14 cellular contexts compared by ENCODE assay signal in genomic region chr5:126543660-126544059, GRCh38. TPM values are rescaled to one million over a fixed set of nuclear protein-coding genes. Genes with fewer than 3 reads are reported as not detected.
DNase-seq lines count a peak whose midpoint lies in the region; ATAC-seq and TF ChIP-seq lines count a peak whose summit lies in the region.
"Had no signal": no experiment of that assay in that cellular context is flagged by ENCODE, and none has a peak within 500 bp of the region (broad histone marks: within the 10 kb centered on the region; RNA-seq: fewer than 3 reads in every experiment).

No MANE protein-coding gene starts in this region.

- H3K4me1 Mint-ChIP-seq in Caco-2 (ENCODE audit: low read depth, unreplicated experiment) (no peaks in the 10 kb centered on the region), nephron progenitor cell (peaks cover 14% of the 10 kb centered on the region)
- H3K4me1 Mint-ChIP-seq: B cell had no signal

- no peaks in the 10 kb centered on the region for H3K27me3 Mint-ChIP-seq in Caco-2 (ENCODE audit: insufficient read depth, unreplicated experiment)
- no peaks in the 10 kb centered on the region for H3K27me3 Mint-ChIP-seq in nephron progenitor cell (ENCODE audit: low read depth, poor library complexity)
- H3K27me3 Mint-ChIP-seq: B cell had no signal

- peak in 1 of 2 experiments; percentile 23 for DNase-seq in Caco-2
- peak in 1 of 2 donors; percentile 25 for DNase-seq in left colon
- no peak for DNase-seq in nephron progenitor cell
- no peak for DNase-seq in lower lobe of right lung
- DNase-seq in iPS-NIHi7 (ENCODE audit: extremely low spot score) = no peak
- no peak for DNase-seq in GOT3 (lab: John Stamatoyannopoulos, UW)
- DNase-seq: GF-D8, NCI-H1105 treated with DMSO at 0.1 percent for 48 hours, SIG-M5 had no signal

- H3K4me3 Mint-ChIP-seq in Caco-2 (ENCODE audit: unreplicated experiment) (no peak overlapping the region), nephron progenitor cell (no peak overlapping the region)
- H3K4me3 Mint-ChIP-seq: B cell had no signal

- POLR2A ChIA-PET in Caco-2 (lab: Charles Lee) = interaction anchor here (0.9 kb wide), 1 partner anchor 52 kb away, joined by 4 read pairs; the partner anchor contains the start of gene ALDH7A1

- H3K9me3 ChIP-seq in Caco-2 (no peaks in the 10 kb centered on the region), lower lobe of right lung (no peaks in the 10 kb centered on the region)

- H3K36me3 Mint-ChIP-seq in Caco-2 (ENCODE audit: insufficient read depth, unreplicated experiment) (peaks cover 57% of the 10 kb centered on the region), nephron progenitor cell (ENCODE audit: low read depth) (peaks cover 27% of the 10 kb centered on the region)

- H3K36me3 ChIP-seq in Caco-2 (ENCODE audit: control insufficient read depth, insufficient read depth, low read length) = peaks cover 4% of the 10 kb centered on the region
- peaks cover 25% of the 10 kb centered on the region for H3K36me3 ChIP-seq in lower lobe of right lung

- TF ChIP-seq CTCF in Caco-2 (IDR thresholded peaks at IDR 0.05; ENCODE audit: insufficient read depth in 1 of 2, low read depth in 1 of 2, low read length in 1 of 2, severe bottlenecking in 1 of 2, unreplicated experiment in 1 of 2) (no peak), nephron progenitor cell (IDR thresholded peaks at IDR 0.05) (no peak), lower lobe of right lung (IDR thresholded peaks at IDR 0.05) (no peak)

- H3K27ac Mint-ChIP-seq in Caco-2 (ENCODE audit: unreplicated experiment) = no peak overlapping the region
- H3K27ac Mint-ChIP-seq in nephron progenitor cell = peak overlapping the region; percentile 24
- H3K27ac Mint-ChIP-seq: B cell had no signal

- CTCF ChIA-PET in Caco-2 (lab: Charles Lee) = interaction anchor here (0.6 to 0.8 kb wide), 2 partner anchors 15 to 265 kb away, joined by 3 to 5 read pairs; no protein-coding TSS in a partner anchor

- H3K4me3 ChIP-seq in Caco-2 (ENCODE audit: low read depth, low read length) = no peak overlapping the region
- no peak overlapping the region for H3K4me3 ChIP-seq in lower lobe of right lung
- H3K4me3 ChIP-seq: K562 had no signal

- peak; percentile 4 for ATAC-seq in HG02885 (IDR thresholded peaks at IDR 0.05; ENCODE audit: poor library complexity, unreplicated experiment)
- ATAC-seq in left colon = peak; percentile 88
- no peak for ATAC-seq in lower lobe of right lung
- ATAC-seq in HG03442 (IDR thresholded peaks at IDR 0.05; ENCODE audit: unreplicated experiment) = no peak

- TSS peak; percentile 10 for BruUV-seq in Caco-2 (replicated peaks; lab: Mats Ljungman, UMichigan)

- intact Hi-C loops in Caco-2 (cut with micrococcal nuclease; ENCODE audit: unreplicated experiment) (loop anchor here (1.0 kb wide), 1 partner anchor 52 kb away; the partner anchor contains the start of gene ALDH7A1), left colon (cut with DNase I, micrococcal nuclease) (loop anchor here in 1 of 2 donors (5.0 kb wide), 1 partner anchor 191 kb away; no protein-coding TSS in a partner anchor), lower lobe of right lung (cut with DNase I) (no loop called here)

- H3K27me3 ChIP-seq in Caco-2 (replicated peaks; ENCODE audit: control insufficient read depth, insufficient read depth, low read length) = no peaks in the 10 kb centered on the region
- H3K27me3 ChIP-seq in lower lobe of right lung (ENCODE audit: low read depth) = no peaks in the 10 kb centered on the region

- H3K9me3 Mint-ChIP-seq in Caco-2 (ENCODE audit: unreplicated experiment) (no peaks in the 10 kb centered on the region), nephron progenitor cell (no peaks in the 10 kb centered on the region)

- H3K27ac ChIP-seq in lower lobe of right lung = no peak overlapping the region
- H3K27ac ChIP-seq: RWPE1 had no signal

- 0 out of 2 replicates have a peak, but pooled peaks cover 3% of the 10 kb centered on the region for H3K4me1 ChIP-seq in Caco-2
- peaks cover 8% of the 10 kb centered on the region for H3K4me1 ChIP-seq in lower lobe of right lung

RNA-seq across cellular contexts. Expression of gene ALDH7A1, which starts 51.4 kb away (rescaled TPM):
- total RNA-seq in Caco-2 (2022) = 192 and 204 TPM in 2 replicates
- total RNA-seq in left colon = 10 to 100 TPM; 50.5 to 61.8 TPM
- 23.7 TPM for total RNA-seq in lower lobe of right lung

RNA-seq across cellular contexts. Expression of gene PHAX, which starts 57.1 kb away (rescaled TPM):
- total RNA-seq in Caco-2 (2022) (38.7 and 41.3 TPM in 2 replicates), left colon (10 to 100 TPM; 30.8 to 31.8 TPM), lower lobe of right lung (25.1 TPM)

Comparison
In these comparisons a context has a peak if more than half of its experiments do, and no peak if none do; other contexts are left out.
1. ATAC-seq: peak in HG02885 (single experiment) and left colon (single experiment); none in lower lobe of right lung (0 of 2) and HG03442 (single experiment).